Comparison of ENCODE assay signal across 35 cellular contexts in genomic region chr3:17795280-17795679, GRCh38.
"Had no signal": no experiment of that assay in that cellular context is flagged by ENCODE, and none has a peak within 500 bp of the region (broad histone marks: within the 10 kb centered on the region; RNA-seq: fewer than 3 reads in every experiment).

No MANE protein-coding gene starts in this region.

- H3K27me3 ChIP-seq: MG63 had no signal

- H3K9me3 ChIP-seq: MG63 had no signal

- DNase-seq: Karpas-422, Kasumi-1, MG63, MM.1S, MV-4-11, NCI-H1048, NCI-H1092, NCI-H1092 treated with DMSO at 0.1 percent for 48 hours, NCI-H1105, NCI-H1105 treated with DMSO at 0.1 percent for 48 hours, NCI-H1417, NCI-H1417 treated with DMSO at 0.1 percent for 48 hours, NCI-H1436, NCI-H1436 treated with DMSO at 0.1 percent for 48 hours, NCI-H146, NCI-H1694, NCI-H1694 treated with DMSO at 0.1 percent for 48 hours, NCI-H187, NCI-H187 treated with DMSO at 0.1 percent for 48 hours, NCI-H1930, NCI-H2029, NCI-H2029 treated with DMSO at 0.1 percent for 48 hours, NCI-H2081, NCI-H2081 treated with DMSO at 0.1 percent for 48 hours, NCI-H2107, NCI-H2171, NCI-H2171 treated with DMSO at 0.1 percent for 48 hours, NCI-H2227 treated with DMSO at 0.1 percent for 48 hours, NCI-H226, NCI-H345, NCI-H446, NCI-H446 treated with DMSO at 0.1 percent for 48 hours, NCI-H510A, NCI-H510A treated with DMSO at 0.1 percent for 48 hours, NCI-H524 had no signal

- H3K4me3 ChIP-seq: MG63 had no signal

- H3K36me3 ChIP-seq: MG63 had no signal
